8 cellular contexts compared by ENCODE assay signal in genomic region chr2:72150157-72150960, GRCh38. TPM values are rescaled to one million over a fixed set of nuclear protein-coding genes. Genes with fewer than 3 reads are reported as not detected.
DNase-seq lines count a peak whose midpoint lies in the region; ATAC-seq, FAIRE-seq and TF ChIP-seq lines count a peak whose summit lies in the region.

No MANE protein-coding gene starts in this region.

- no peak overlapping the region for H3K56ac ChIP-seq in H9 (ENCODE audit: insufficient read length, low read depth, low read length)

- no peak overlapping the region for H3K18ac ChIP-seq in H9 (ENCODE audit: insufficient read length, low read depth, low read length)

- H3K4ac ChIP-seq in H9 (ENCODE audit: low read depth, low read length) = no peak overlapping the region

- no peak overlapping the region for H3T11ph ChIP-seq in H9 (ENCODE audit: low read length)

- peaks cover 20% of the 10 kb centered on the region for H3K23me2 ChIP-seq in H9 (ENCODE audit: insufficient read length, low read depth, low read length, poor library complexity, severe bottlenecking)

- peaks cover 25 to 41% of the 10 kb centered on the region in 2 experiments for H3K4me1 Mint-ChIP-seq in H9
- peaks cover 22% of the 10 kb centered on the region for H3K4me1 Mint-ChIP-seq in type B pancreatic cell (ENCODE audit: unreplicated experiment)

- H2BK5ac ChIP-seq in H9 (ENCODE audit: insufficient read length, low read length) = no peak overlapping the region

- H3K27me3 Mint-ChIP-seq in H9 (ENCODE audit: low read depth) = peaks cover 89% of the 10 kb centered on the region
- peaks cover 67% of the 10 kb centered on the region for H3K27me3 Mint-ChIP-seq in type B pancreatic cell

- peak; percentile 85 for TF ChIP-seq CTCF in H9 (conservative IDR thresholded peaks at IDR 0.05)
- peak; percentile 68 to 87 (median 76) for TF ChIP-seq CTCF in pancreas (IDR thresholded peaks at IDR 0.05)
- TF ChIP-seq CTCF in type B pancreatic cell (conservative IDR thresholded peaks at IDR 0.05) = peak; percentile 88

- ATAC-seq in pancreas = peak; percentile 81 to 95 (median 92)

- no CpG with 5 or more reads among the region's 28 CpGs for WGBS in H9 (ENCODE audit: extremely low coverage, insufficient read length, low lambda C conversion rate)
- 4 to 5% methylated on average over 28 of the region's 28 CpGs for WGBS in pancreas, 2 donors

- no peak overlapping the region for H3K23ac ChIP-seq in H9 (ENCODE audit: insufficient read length, low read depth, low read length)

- FAIRE-seq in pancreas (lab: Jason Lieb, UNC) = peak; percentile 13

- H3K9me3 Mint-ChIP-seq in H9 (peaks cover 0 to 3% of the 10 kb centered on the region in 2 experiments; a peak in 2 of 5 replicates), type B pancreatic cell (no peaks in the 10 kb centered on the region)

- no peak overlapping the region for H4K8ac ChIP-seq in H9 (replicated peaks; ENCODE audit: insufficient read length, low read depth, low read length)

- no peak overlapping the region for H4K5ac ChIP-seq in H9 (ENCODE audit: insufficient read length, low read depth, low read length)

- H2AK5ac ChIP-seq in H9 (ENCODE audit: insufficient read length, low read length) = no peak overlapping the region

- H4K91ac ChIP-seq in H9 (ENCODE audit: insufficient read length, low read depth, low read length) = no peak overlapping the region

- peaks cover 5% of the 10 kb centered on the region for H4K20me1 ChIP-seq in H9 (ENCODE audit: control insufficient read depth, insufficient read depth, insufficient read length)

- DNase-seq in DMS79 treated with DMSO at 0.1 percent for 48 hours (lab: John Stamatoyannopoulos, UW) (peak; percentile 92), H9 (peak; percentile 82), MG63 (peak; percentile 78), SK-MEL-5 (ENCODE audit: low read depth, low spot score) (peak; percentile 88), glomerular endothelial cell (ENCODE audit: extremely low read depth, low read depth, low spot score) (peak; percentile 54), pancreas (peak; percentile 66 to 84 (median 77)), type B pancreatic cell (ENCODE audit: extremely low spot score, unreplicated experiment) (peak; percentile 91)
- DNase-seq in activated naive CD4-positive, alpha-beta T cell treated with anti-CD3 and anti-CD28 coated beads, Interleukin-2, amount 50 U/mL, for 16 hours = peak; percentile 61

- intact Hi-C loops in pancreas (cut with DNase I) = loop anchor here in 2 of 3 donors (5.0 to 10.0 kb wide), 2 partner anchors 424 to 603 kb away; no protein-coding TSS in a partner anchor

- H3K4me3 ChIP-seq in MG63 (0 out of 2 replicates have a peak overlapping the region, but pooled peaks have one; percentile 0), pancreas (peak overlapping the region in 2 of 4 donors; percentile 41 to 49)

- H3K4me2 ChIP-seq in H9 (ENCODE audit: insufficient read depth, insufficient read length, low read length) = peak overlapping the region; percentile 66

- no peak overlapping the region for H2BK20ac ChIP-seq in H9 (ENCODE audit: low read depth, low read length, poor library complexity, severe bottlenecking)

- H2BK12ac ChIP-seq in H9 (ENCODE audit: insufficient read length, low read depth, low read length) = no peak overlapping the region

- no peak overlapping the region for H3K9ac ChIP-seq in H9 (ENCODE audit: extremely low read depth, insufficient read length, low read length)

- H3K27ac ChIP-seq in H9 (ENCODE audit: insufficient read length, low read depth, low read length) (no peak overlapping the region), pancreas (no peak overlapping the region)

- H3K36me3 Mint-ChIP-seq in H9 (ENCODE audit: insufficient read depth in 1 of 3, low read depth in 3 of 3) = no peaks in the 10 kb centered on the region; a peak in 1 of 7 replicates
- no peaks in the 10 kb centered on the region for H3K36me3 Mint-ChIP-seq in type B pancreatic cell

- no peaks in the 10 kb centered on the region for H3K79me2 ChIP-seq in H9 (ENCODE audit: insufficient read depth, low read length)

- H3K14ac ChIP-seq in H9 (ENCODE audit: insufficient read depth, low read length) = no peak overlapping the region; the same call in 1 of the 2 replicates

- H3K4me3 Mint-ChIP-seq in H9 (peak overlapping the region; percentile 63 to 91), type B pancreatic cell (peak overlapping the region; percentile 88)

- no peaks in the 10 kb centered on the region; the same call in 1 of the 2 replicates for H3K4me1 ChIP-seq in H9 (ENCODE audit: insufficient read depth, low read length)
- peaks cover 8 to 24% (median 12%) of the 10 kb centered on the region in 3 donors for H3K4me1 ChIP-seq in pancreas

- no peak overlapping the region for H2BK120ac ChIP-seq in H9 (ENCODE audit: low read depth, low read length, poor library complexity, severe bottlenecking)

- H3K79me1 ChIP-seq in H9 (ENCODE audit: insufficient read depth, low read depth, low read length, poor library complexity, severe bottlenecking) = no peaks in the 10 kb centered on the region

- H3K27me3 ChIP-seq in H9 (ENCODE audit: insufficient read depth, low read length) (peaks cover 51% of the 10 kb centered on the region), MG63 (no peaks in the 10 kb centered on the region), pancreas (peaks cover 0 to 16% (median 2%) of the 10 kb centered on the region in 4 donors)

- no peak overlapping the region; a peak in 1 of 7 replicates for H3K27ac Mint-ChIP-seq in H9
- H3K27ac Mint-ChIP-seq in type B pancreatic cell = peak overlapping the region; percentile 83

- H3K9me3 ChIP-seq in H9 (ENCODE audit: control insufficient read depth, low read depth, low read length) = no peaks in the 10 kb centered on the region
- no peaks in the 10 kb centered on the region for H3K9me3 ChIP-seq in MG63
- no peaks in the 10 kb centered on the region for H3K9me3 ChIP-seq in pancreas

- no peak overlapping the region for H2AFZ ChIP-seq in H9 (ENCODE audit: low read length)

- H2BK15ac ChIP-seq in H9 (ENCODE audit: low read depth, low read length) = no peak overlapping the region

- in situ Hi-C loops in SK-MEL-5 (cut with HindIII; ENCODE audit: low pct_unique_long_range_greater_than_20kb, low sequenced_read_pairs) = no loop called here

- H3K36me3 ChIP-seq in MG63 = peaks cover 4% of the 10 kb centered on the region
- no peaks in the 10 kb centered on the region for H3K36me3 ChIP-seq in pancreas

RNA-seq across cellular contexts. Expression of gene CYP26B1, which starts 2.7 kb away (rescaled TPM):
- total RNA-seq in H9 (2021) = 0.20 and 0.22 TPM in 2 replicates
- 5.4 and 10.6 TPM in 2 replicates for total RNA-seq in MG63 (2014; rRNA removed; shearing (Covaris generic); ENCODE audit: low replicate concordance)
- total RNA-seq in SK-MEL-5 (2014; rRNA removed; shearing (Covaris generic)) = 1.8 and 1.9 TPM in 2 replicates
- polyA plus RNA-seq in SK-MEL-5 (2015; cell fraction: cytosol; rRNA removed) = 4.6 and 6.0 TPM in 2 replicates
- polyA plus RNA-seq in SK-MEL-5 (2015; cell fraction: nucleus; rRNA removed) = 19.5 and 45.4 TPM in 2 replicates
- total RNA-seq in glomerular endothelial cell = 0.44 and 2.7 TPM in 2 replicates
- 1 to 10 TPM in 1 of 6 donors, under 1 TPM in 5; 0.16 to 1.3 (median 0.46) TPM for total RNA-seq in pancreas
- under 1 TPM; 0.26 to 0.91 TPM for polyA plus RNA-seq in pancreas
- total RNA-seq in type B pancreatic cell (ENCODE audit: low replicate concordance) = 5.4 and 23.6 TPM in 2 replicates
